In the genomic region with DNA sequence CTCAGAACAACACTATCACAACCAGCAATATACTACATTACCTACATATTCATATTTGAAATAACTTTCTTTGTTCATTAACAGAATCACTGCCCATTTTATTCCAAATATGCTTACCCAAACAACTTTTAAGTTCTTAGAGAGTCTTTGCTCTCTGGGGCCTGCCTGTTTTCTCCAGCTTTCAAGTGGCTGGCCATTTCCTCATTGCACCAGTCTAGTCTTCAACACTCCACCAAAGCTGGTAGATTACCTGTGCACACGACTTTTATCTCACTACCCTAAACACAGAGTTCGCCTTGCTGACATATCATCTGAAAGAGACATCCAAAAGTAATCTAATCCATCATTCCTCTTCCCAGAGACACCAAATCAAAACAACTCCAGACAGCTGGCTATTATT, we compare ENCODE assay signal across 25 cellular contexts.
"Had no signal": no experiment of that assay in that cellular context is flagged by ENCODE, and none has a peak within 500 bp of the region (broad histone marks: within the 10 kb centered on the region; RNA-seq: fewer than 3 reads in every experiment).

No MANE protein-coding gene starts in this region.

- H3K4me3 Mint-ChIP-seq: activated naive CD4-positive, alpha-beta T cell treated with anti-CD3 and anti-CD28 coated beads, Interleukin-2, amount 50 U/mL, for 24 hours; activated naive CD8-positive, alpha-beta T cell treated with anti-CD3 and anti-CD28 coated beads, Interleukin-2, amount 50 U/mL, for 24 hours; dendritic cell treated with granulocyte-macrophage colony-stimulating factor and Interleukin-4, amounts not matched to agents 40 ng/mL and 50 ng/mL, for 4 days; nephron; stimulated activated effector memory CD8-positive, alpha-beta T cell treated with anti-CD3 and anti-CD28 coated beads, Interleukin-12 subunit alpha, Interleukin-12 subunit beta, amount 100 ng/mL, for 72 hours; stimulated activated naive CD8-positive, alpha-beta T cell treated with anti-CD3 and anti-CD28 coated beads, Interleukin-15, Interleukin-2, amounts not matched to agents 100 ng/mL and 50 ng/mL, for 24 hours had no signal

- H3K4me1 ChIP-seq: psoas muscle, uterus had no signal

- H3K27me3 ChIP-seq: esophagus muscularis mucosa, heart right ventricle, pancreas, sigmoid colon, uterus had no signal

- H3K4me3 ChIP-seq: esophagus muscularis mucosa, heart right ventricle, pancreas, psoas muscle, sigmoid colon, thoracic aorta, uterus had no signal

- H3K27me3 Mint-ChIP-seq: activated naive CD4-positive, alpha-beta T cell treated with anti-CD3 and anti-CD28 coated beads, Interleukin-2, amount 50 U/mL, for 24 hours; dendritic cell treated with granulocyte-macrophage colony-stimulating factor and Interleukin-4, amounts not matched to agents 40 ng/mL and 50 ng/mL, for 4 days; stimulated activated naive CD8-positive, alpha-beta T cell treated with anti-CD3 and anti-CD28 coated beads, Interleukin-15, Interleukin-2, amounts not matched to agents 100 ng/mL and 50 ng/mL, for 24 hours had no signal

- H3K27ac Mint-ChIP-seq: activated naive CD4-positive, alpha-beta T cell treated with anti-CD3 and anti-CD28 coated beads, Interleukin-2, amount 50 U/mL, for 24 hours; activated naive CD8-positive, alpha-beta T cell treated with anti-CD3 and anti-CD28 coated beads, Interleukin-2, amount 50 U/mL, for 24 hours; activated T-helper 2 cell treated with anti-CD3 and anti-CD28 coated beads, Interferon-gamma antibody, Interleukin-2, Interleukin-4, amounts not matched to agents 10 μg/mL and 5 μg/mL and 100 μg/mL, durations not matched to agents 14 hours and 24 hours and 36 hours; dendritic cell treated with granulocyte-macrophage colony-stimulating factor and Interleukin-4, amounts not matched to agents 40 ng/mL and 50 ng/mL, for 4 days; stimulated activated effector memory CD8-positive, alpha-beta T cell treated with anti-CD3 and anti-CD28 coated beads, Interleukin-12 subunit alpha, Interleukin-12 subunit beta, amount 100 ng/mL, for 72 hours; stimulated activated naive CD8-positive, alpha-beta T cell treated with anti-CD3 and anti-CD28 coated beads, Interleukin-15, Interleukin-2, amounts not matched to agents 100 ng/mL and 50 ng/mL, for 24 hours had no signal

- H3K9me3 ChIP-seq: esophagus muscularis mucosa, heart right ventricle, pancreas, psoas muscle, sigmoid colon, thoracic aorta, uterus had no signal

- DNase-seq: activated CD4-positive, alpha-beta T cell treated with anti-CD3 and anti-CD28 coated beads for 48 hours; activated CD4-positive, alpha-beta T cell treated with anti-CD3 and anti-CD28 coated beads, Interleukin-2, amount 50 U/mL, for 48 hours; activated CD8-positive, alpha-beta memory T cell treated with anti-CD3 and anti-CD28 coated beads for 24 hours; activated naive CD8-positive, alpha-beta T cell treated with anti-CD3 and anti-CD28 coated beads, Interleukin-2, amount 50 U/mL, for 24 hours; amygdala; central memory CD4-positive, alpha-beta T cell; foreskin melanocyte; heart right ventricle; pancreas; psoas muscle; sigmoid colon; small intestine; stimulated activated CD4-positive, alpha-beta T cell treated with anti-CD3 and anti-CD28 coated beads, Interleukin-4, amount 100 ng/mL, for 24 hours; trophoblast cell; uterus had no signal

- H3K9me3 Mint-ChIP-seq: activated naive CD4-positive, alpha-beta T cell treated with anti-CD3 and anti-CD28 coated beads, Interleukin-2, amount 50 U/mL, for 24 hours; activated naive CD8-positive, alpha-beta T cell treated with anti-CD3 and anti-CD28 coated beads, Interleukin-2, amount 50 U/mL, for 24 hours; activated T-helper 2 cell treated with anti-CD3 and anti-CD28 coated beads, Interferon-gamma antibody, Interleukin-2, Interleukin-4, amounts not matched to agents 10 μg/mL and 5 μg/mL and 100 μg/mL, durations not matched to agents 14 hours and 24 hours and 36 hours; dendritic cell treated with granulocyte-macrophage colony-stimulating factor and Interleukin-4, amounts not matched to agents 40 ng/mL and 50 ng/mL, for 4 days; nephron; stimulated activated effector memory CD8-positive, alpha-beta T cell treated with anti-CD3 and anti-CD28 coated beads, Interleukin-12 subunit alpha, Interleukin-12 subunit beta, amount 100 ng/mL, for 72 hours; stimulated activated naive CD8-positive, alpha-beta T cell treated with anti-CD3 and anti-CD28 coated beads, Interleukin-15, Interleukin-2, amounts not matched to agents 100 ng/mL and 50 ng/mL, for 24 hours had no signal

- H3K27ac ChIP-seq: esophagus muscularis mucosa, heart right ventricle, psoas muscle, sigmoid colon, thoracic aorta, uterus, VCaP had no signal

- ATAC-seq: activated naive CD8-positive, alpha-beta T cell treated with anti-CD3 and anti-CD28 coated beads, Interleukin-2, amount 50 U/mL, for 24 hours; heart right ventricle; left lobe of liver; psoas muscle had no signal

- H3K36me3 ChIP-seq: esophagus muscularis mucosa, pancreas, sigmoid colon, thoracic aorta, uterus had no signal

- H3K36me3 Mint-ChIP-seq: activated naive CD4-positive, alpha-beta T cell treated with anti-CD3 and anti-CD28 coated beads, Interleukin-2, amount 50 U/mL, for 24 hours; stimulated activated effector memory CD8-positive, alpha-beta T cell treated with anti-CD3 and anti-CD28 coated beads, Interleukin-12 subunit alpha, Interleukin-12 subunit beta, amount 100 ng/mL, for 72 hours had no signal
